11 cellular contexts compared by ENCODE assay signal in genomic region chr22:50584106-50585096, GRCh38. TPM values are rescaled to one million over a fixed set of nuclear protein-coding genes. Genes with fewer than 3 reads are reported as not detected.
DNase-seq lines count a peak whose midpoint lies in the region; ATAC-seq and TF ChIP-seq lines count a peak whose summit lies in the region.
"Had no signal": no experiment of that assay in that cellular context is flagged by ENCODE, and none has a peak within 500 bp of the region (broad histone marks: within the 10 kb centered on the region; RNA-seq: fewer than 3 reads in every experiment).

No MANE protein-coding gene starts in this region.

- no peaks in the 10 kb centered on the region for H3K9me2 ChIP-seq in OCI-LY7 (ENCODE audit: insufficient read depth, low read length)

- H3K9ac ChIP-seq in endodermal cell (ENCODE audit: extremely low read depth, low read length, poor library complexity, severe bottlenecking) (no peak overlapping the region), skeletal muscle satellite cell (ENCODE audit: low read depth, low read length) (no peak overlapping the region)

- DNase-seq in activated CD8-positive, alpha-beta memory T cell treated with anti-CD3 and anti-CD28 coated beads, Interleukin-2, amount 10 ng/mL, durations not matched to agents 7 days and 5 days, result no peak
- no peak for DNase-seq in activated CD8-positive, alpha-beta memory T cell treated with anti-CD3 and anti-CD28 coated beads, Interleukin-2, amount 50 U/mL, for 4 hours
- DNase-seq in OCI-LY7 (ENCODE audit: low spot score), result no peak
- DNase-seq in endodermal cell, result peak; percentile 66
- DNase-seq in iPS-NIHi11 (ENCODE audit: low spot score), result no peak
- no peak for DNase-seq in SIG-M5 (lab: John Stamatoyannopoulos, UW)
- DNase-seq in NCI-H2227 treated with DMSO at 0.1 percent for 48 hours (lab: John Stamatoyannopoulos, UW), result no peak
- DNase-seq: WERI-Rb-1 had no signal

- ATAC-seq in activated CD8-positive, alpha-beta memory T cell treated with anti-CD3 and anti-CD28 coated beads, Interleukin-2, amount 10 ng/mL, durations not matched to agents 7 days and 5 days, result no peak
- ATAC-seq: Panc1 had no signal

- CTCF ChIA-PET in activated CD8-positive, alpha-beta memory T cell treated with anti-CD3 and anti-CD28 coated beads, Interleukin-2, amount 10 ng/mL, durations not matched to agents 7 days and 5 days (lab: Charles Lee), result interaction anchor here (0.7 to 1.2 kb wide), 3 partner anchors 22 to 173 kb away, joined by 3 to 4 read pairs (median 3); partner anchors contain the start of gene SYCE3
- CTCF ChIA-PET in OCI-LY7 (lab: Charles Lee; ENCODE audit: unreplicated experiment), result no interaction called here

- H3K36me3 Mint-ChIP-seq in activated CD8-positive, alpha-beta memory T cell treated with anti-CD3 and anti-CD28 coated beads, Interleukin-2, amount 10 ng/mL, durations not matched to agents 7 days and 5 days, result peaks cover 9% of the 10 kb centered on the region
- H3K36me3 Mint-ChIP-seq in endodermal cell (ENCODE audit: low read depth), result peaks cover 10% of the 10 kb centered on the region

- peak overlapping the region; percentile 89 for H3K4me3 Mint-ChIP-seq in activated CD8-positive, alpha-beta memory T cell treated with anti-CD3 and anti-CD28 coated beads, Interleukin-2, amount 10 ng/mL, durations not matched to agents 7 days and 5 days
- H3K4me3 Mint-ChIP-seq in endodermal cell, result peak overlapping the region; percentile 72

- H3K4me3 ChIP-seq in OCI-LY7 (ENCODE audit: low read depth, low read length, poor library complexity, severe bottlenecking), result peak overlapping the region; percentile 95
- peak overlapping the region; percentile 95 for H3K4me3 ChIP-seq in endodermal cell (ENCODE audit: low read length)
- peak overlapping the region; percentile 85 for H3K4me3 ChIP-seq in skeletal muscle satellite cell (ENCODE audit: low read length)

- 0 out of 2 replicates have a peak, but pooled peaks cover 7% of the 10 kb centered on the region for H4K20me1 ChIP-seq in OCI-LY7 (ENCODE audit: insufficient read depth, low read length)

- peaks cover 20% of the 10 kb centered on the region for H3K79me2 ChIP-seq in OCI-LY7 (ENCODE audit: insufficient read depth, low read depth, low read length)

- H3K36me3 ChIP-seq in OCI-LY7 (ENCODE audit: insufficient read depth, low read length) (peaks cover 24% of the 10 kb centered on the region), endodermal cell (ENCODE audit: control insufficient read depth, insufficient read depth, low read length) (peaks cover 12% of the 10 kb centered on the region), skeletal muscle satellite cell (ENCODE audit: insufficient read depth, low read length) (peaks cover 7% of the 10 kb centered on the region)

- H3K9me3 Mint-ChIP-seq in activated CD8-positive, alpha-beta memory T cell treated with anti-CD3 and anti-CD28 coated beads, Interleukin-2, amount 10 ng/mL, durations not matched to agents 7 days and 5 days (ENCODE audit: low read depth), result no peaks in the 10 kb centered on the region
- H3K9me3 Mint-ChIP-seq in endodermal cell, result no peaks in the 10 kb centered on the region

- H3K4me2 ChIP-seq in OCI-LY7 (ENCODE audit: low read length) (peak overlapping the region; percentile 96), skeletal muscle satellite cell (ENCODE audit: low read length) (peak overlapping the region; percentile 95)

- POLR2A ChIA-PET in OCI-LY7 (lab: Charles Lee), result interaction anchor here (0.7 to 0.9 kb wide), 2 partner anchors 29 to 48 kb away, joined by 3 to 4 read pairs; no protein-coding TSS in a partner anchor

- H3K9me3 ChIP-seq in OCI-LY7 (ENCODE audit: low read length) (no peaks in the 10 kb centered on the region), endodermal cell (ENCODE audit: control insufficient read depth, low read length) (no peaks in the 10 kb centered on the region), skeletal muscle satellite cell (replicated peaks; ENCODE audit: low read length) (no peaks in the 10 kb centered on the region)

- H3K27ac ChIP-seq in OCI-LY7 (ENCODE audit: low read depth, low read length, poor library complexity, severe bottlenecking), result no peak overlapping the region
- no peak overlapping the region for H3K27ac ChIP-seq in endodermal cell (ENCODE audit: low read depth, low read length)

- H3K27me3 ChIP-seq in endodermal cell (ENCODE audit: control insufficient read depth, insufficient read depth, low read length, poor library complexity, severe bottlenecking) (peaks cover under 1% of the 10 kb centered on the region), skeletal muscle satellite cell (ENCODE audit: control insufficient read depth, insufficient read depth, low read length) (no peaks in the 10 kb centered on the region)

- no peaks in the 10 kb centered on the region for H3K27me3 Mint-ChIP-seq in activated CD8-positive, alpha-beta memory T cell treated with anti-CD3 and anti-CD28 coated beads, Interleukin-2, amount 10 ng/mL, durations not matched to agents 7 days and 5 days
- peaks cover 24% of the 10 kb centered on the region for H3K27me3 Mint-ChIP-seq in endodermal cell (ENCODE audit: insufficient read depth)

- H3K4me1 Mint-ChIP-seq in activated CD8-positive, alpha-beta memory T cell treated with anti-CD3 and anti-CD28 coated beads, Interleukin-2, amount 10 ng/mL, durations not matched to agents 7 days and 5 days, result peaks cover 24% of the 10 kb centered on the region
- H3K4me1 Mint-ChIP-seq in endodermal cell, result peaks cover 12% of the 10 kb centered on the region

- H2AFZ ChIP-seq in OCI-LY7 (ENCODE audit: low read length), result no peak overlapping the region

- no TSS peak for BruUV-seq in OCI-LY7 (replicated peaks; lab: Mats Ljungman, UMichigan)

- TF ChIP-seq CTCF in OCI-LY7 (conservative IDR thresholded peaks at IDR 0.05; ENCODE audit: low read length), result no peak
- TF ChIP-seq CTCF in endodermal cell (conservative IDR thresholded peaks at IDR 0.05), result no peak

- intact Hi-C loops in OCI-LY7 (cut with micrococcal nuclease; ENCODE audit: unreplicated experiment), result loop anchor here (5.0 kb wide), 1 partner anchor 332 kb away; the partner anchor contains the start of gene HDAC10

- H3K4me1 ChIP-seq in OCI-LY7 (ENCODE audit: insufficient read depth, low read length, poor library complexity, severe bottlenecking), result peaks cover 15% of the 10 kb centered on the region
- H3K4me1 ChIP-seq in endodermal cell (ENCODE audit: control insufficient read depth, insufficient read depth, low read length), result peaks cover 6% of the 10 kb centered on the region
- peaks cover 12% of the 10 kb centered on the region for H3K4me1 ChIP-seq in skeletal muscle satellite cell (ENCODE audit: control insufficient read depth, insufficient read depth, low read length)

- WGBS in endodermal cell (ENCODE audit: insufficient coverage in 1 of 2, insufficient read length in 1 of 2), 2 experiments, result 89 to 90% methylated on average over 20 to 23 of the region's 23 CpGs

- no peak overlapping the region for H3K27ac Mint-ChIP-seq in activated CD8-positive, alpha-beta memory T cell treated with anti-CD3 and anti-CD28 coated beads, Interleukin-2, amount 10 ng/mL, durations not matched to agents 7 days and 5 days
- no peak overlapping the region for H3K27ac Mint-ChIP-seq in endodermal cell

RNA-seq across cellular contexts. Expression of gene CHKB, which starts 1.8 kb away (rescaled TPM):
- 100 to 1,000 TPM in 1 of 2 experiments, 10 to 100 TPM in 1; 97.2 to 118 TPM for total RNA-seq in activated CD8-positive, alpha-beta memory T cell treated with anti-CD3 and anti-CD28 coated beads, Interleukin-2, amount 10 ng/mL, durations not matched to agents 7 days and 5 days
- total RNA-seq in OCI-LY7 (2014; rRNA removed; shearing (Covaris generic)), result 83.8 and 85.8 TPM in 2 replicates
- total RNA-seq in OCI-LY7 (2022) (100 and 110 TPM in 2 replicates), endodermal cell (100 to 1,000 TPM; 108 TPM)
- 78.8 TPM for polyA plus RNA-seq in endodermal cell (2013, experiment 1 of 2)
- 76.5 TPM for polyA plus RNA-seq in endodermal cell (2013, experiment 2 of 2)
- total RNA-seq in skeletal muscle satellite cell (2012; rRNA removed), result 25.1 and 25.6 TPM in 2 replicates

RNA-seq across cellular contexts. Expression of gene CPT1B, which starts 6.2 kb away (rescaled TPM):
- total RNA-seq in activated CD8-positive, alpha-beta memory T cell treated with anti-CD3 and anti-CD28 coated beads, Interleukin-2, amount 10 ng/mL, durations not matched to agents 7 days and 5 days, result 10 to 100 TPM; 80.1 to 87.6 TPM
- 92.6 and 101 TPM in 2 replicates for total RNA-seq in OCI-LY7 (2014; rRNA removed; shearing (Covaris generic))
- total RNA-seq in OCI-LY7 (2022) (138 and 162 TPM in 2 replicates), endodermal cell (100 to 1,000 TPM in 1 of 2 donors, 10 to 100 TPM in 1; 83.5 to 105 TPM)
- polyA plus RNA-seq in endodermal cell (2013, experiment 1 of 2), result 58.2 TPM
- polyA plus RNA-seq in endodermal cell (2013, experiment 2 of 2), result 46.6 TPM
- under 0.01 and 1.3 TPM in 2 replicates for total RNA-seq in skeletal muscle satellite cell (2012; rRNA removed)

RNA-seq across cellular contexts. Expression of gene MAPK8IP2, which starts 16.2 kb away (rescaled TPM):
- under 1 TPM; 0.19 to 0.29 TPM for total RNA-seq in activated CD8-positive, alpha-beta memory T cell treated with anti-CD3 and anti-CD28 coated beads, Interleukin-2, amount 10 ng/mL, durations not matched to agents 7 days and 5 days
- total RNA-seq in OCI-LY7 (2014; rRNA removed; shearing (Covaris generic)), result 0.54 and 0.62 TPM in 2 replicates
- 1.5 and 2.2 TPM in 2 replicates for total RNA-seq in OCI-LY7 (2022)
- 1 to 10 TPM; 1.2 to 1.4 TPM for total RNA-seq in endodermal cell
- 8.8 TPM for polyA plus RNA-seq in endodermal cell (2013, experiment 1 of 2)
- 7.0 TPM for polyA plus RNA-seq in endodermal cell (2013, experiment 2 of 2)
- 0.25 TPM in 1 of 2 replicates, not detected in the other for total RNA-seq in skeletal muscle satellite cell (2012; rRNA removed)

RNA-seq across cellular contexts. Expression of gene SYCE3, which starts 21.7 kb away (rescaled TPM):
- under 1 TPM; 0.76 to 0.96 TPM for total RNA-seq in activated CD8-positive, alpha-beta memory T cell treated with anti-CD3 and anti-CD28 coated beads, Interleukin-2, amount 10 ng/mL, durations not matched to agents 7 days and 5 days
- not detected in 2 replicates for total RNA-seq in OCI-LY7 (2014; rRNA removed; shearing (Covaris generic))
- not detected in 2 replicates for total RNA-seq in OCI-LY7 (2022)
- under 1 TPM; 0.70 to 0.91 TPM for total RNA-seq in endodermal cell
- polyA plus RNA-seq in endodermal cell (2013, experiment 1 of 2), result not detected
- 0.83 TPM for polyA plus RNA-seq in endodermal cell (2013, experiment 2 of 2)
- total RNA-seq in skeletal muscle satellite cell (2012; rRNA removed), result not detected in 2 replicates
- total RNA-seq: H1 had no signal

RNA-seq across cellular contexts. Expression of gene KLHDC7B, which starts 38.7 kb away (rescaled TPM):
- 10 to 100 TPM; 10.2 to 12.0 TPM for total RNA-seq in activated CD8-positive, alpha-beta memory T cell treated with anti-CD3 and anti-CD28 coated beads, Interleukin-2, amount 10 ng/mL, durations not matched to agents 7 days and 5 days
- total RNA-seq in OCI-LY7 (2014; rRNA removed; shearing (Covaris generic)), result 0.08 and 0.25 TPM in 2 replicates
- total RNA-seq in OCI-LY7 (2022) (0.31 and 0.46 TPM in 2 replicates), endodermal cell (not detected)
- polyA plus RNA-seq in endodermal cell (2013, experiment 1 of 2), result not detected
- polyA plus RNA-seq in endodermal cell (2013, experiment 2 of 2), result not detected
- under 0.01 TPM in 2 replicates for total RNA-seq in skeletal muscle satellite cell (2012; rRNA removed)
- total RNA-seq: H1 had no signal
- polyA plus RNA-seq: H1 had no signal
